Comparison of ENCODE assay signal across 8 cellular contexts in the genomic region with DNA sequence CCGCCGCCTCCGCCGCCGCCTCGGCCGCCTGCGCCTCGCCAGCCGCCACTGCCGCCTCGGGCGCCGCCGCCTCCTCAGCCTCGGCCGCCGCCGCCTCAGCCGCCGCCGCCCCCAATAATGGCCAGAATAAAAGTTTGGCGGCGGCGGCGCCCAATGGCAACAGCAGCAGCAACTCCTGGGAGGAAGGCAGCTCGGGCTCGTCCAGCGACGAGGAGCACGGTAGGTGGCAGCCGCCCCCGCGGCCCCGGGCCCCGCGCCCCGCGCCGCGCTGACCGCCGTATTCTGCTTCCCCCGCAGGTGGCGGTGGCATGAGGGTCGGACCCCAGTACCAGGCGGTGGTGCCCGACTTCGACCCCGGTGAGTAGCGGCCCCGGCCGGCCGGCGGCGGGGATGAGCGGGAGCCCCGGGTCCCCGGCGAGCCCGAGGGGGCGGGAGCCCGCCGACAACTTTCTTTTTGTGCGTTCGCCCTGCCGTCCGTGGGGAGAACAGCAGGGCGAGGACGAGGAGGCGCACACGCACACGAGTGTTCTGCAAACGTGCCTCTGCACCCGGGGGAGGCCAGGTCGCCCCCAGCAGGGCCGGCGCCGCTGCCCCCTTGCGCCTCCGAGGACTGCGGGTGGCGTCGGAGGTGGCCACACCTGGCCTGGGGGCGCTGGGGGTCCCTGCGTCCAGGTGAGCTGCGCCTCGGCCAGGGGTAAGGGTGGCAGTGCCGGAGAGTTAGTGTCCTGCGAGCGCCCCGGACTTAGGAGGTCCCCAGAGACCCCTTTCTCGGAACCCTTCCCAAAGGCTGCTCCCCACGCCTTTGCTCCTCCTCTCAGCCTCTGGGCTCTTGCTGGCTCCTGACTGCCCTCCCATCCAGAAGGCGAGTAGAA. TPM values are rescaled to one million over a fixed set of nuclear protein-coding genes. Genes with fewer than 3 reads are reported as not detected.
A peak's percentile ranks its signal among the peaks of the same experiment; 100 is the strongest.
DNase-seq lines count a peak whose midpoint lies in the region; ATAC-seq and TF ChIP-seq lines count a peak whose summit lies in the region.

No MANE protein-coding gene starts in this region.

- H2BK120ac ChIP-seq in mesendoderm (ENCODE audit: low read depth, low read length), result no peak overlapping the region

- H3K79me2 ChIP-seq in Loucy (ENCODE audit: insufficient read depth, low read length) (peaks cover 64% of the 10 kb centered on the region), mesendoderm (ENCODE audit: control insufficient read depth, insufficient read depth, low read length) (peaks cover 43% of the 10 kb centered on the region)

- no peak overlapping the region for H2AFZ ChIP-seq in Loucy (ENCODE audit: low read length)

- H3K4ac ChIP-seq in mesendoderm (ENCODE audit: low read depth, low read length), result peak overlapping the region; percentile 89

- H3K56ac ChIP-seq in mesendoderm (ENCODE audit: low read length), result peak overlapping the region; percentile 97

- H3K9ac ChIP-seq in Loucy (ENCODE audit: low read depth, low read length, poor library complexity, severe bottlenecking) (peak overlapping the region; percentile 90), mesendoderm (ENCODE audit: low read length) (peak overlapping the region; percentile 97)

- H2BK5ac ChIP-seq in mesendoderm (ENCODE audit: low read length), result peak overlapping the region; percentile 41

- H3K4me2 ChIP-seq in Loucy (ENCODE audit: low read depth, low read length, poor library complexity, severe bottlenecking) (peak overlapping the region; percentile 97), mesendoderm (ENCODE audit: low read length) (peak overlapping the region; percentile 63)

- peak overlapping the region; percentile 98 for H3K4me3 ChIP-seq in Loucy (ENCODE audit: low read length, poor library complexity, severe bottlenecking)
- peak overlapping the region; percentile 93 for H3K4me3 ChIP-seq in mesendoderm (ENCODE audit: low read length)

- H3K4me1 ChIP-seq in Loucy (ENCODE audit: insufficient read depth, low read length, poor library complexity, severe bottlenecking), result peaks cover 35% of the 10 kb centered on the region
- H3K4me1 ChIP-seq in mesendoderm (ENCODE audit: control insufficient read depth, low read depth, low read length), result peaks cover 12% of the 10 kb centered on the region

- H3K27ac ChIP-seq in mesendoderm (ENCODE audit: low read depth, low read length), result peak overlapping the region; percentile 88

- H3K9me3 ChIP-seq in Loucy (ENCODE audit: insufficient read depth, low read depth, low read length), result no peaks in the 10 kb centered on the region

- peak; percentile 28; the same call in 1 of the 2 replicates for TF ChIP-seq CTCF in Loucy (conservative IDR thresholded peaks at IDR 0.05; ENCODE audit: low read length)

- DNase-seq in EL, result peak; percentile 51
- DNase-seq in activated CD4-positive, alpha-beta T cell treated with anti-CD3 and anti-CD28 coated beads, Interleukin-2, amount 50 U/mL, for 48 hours, result peak; percentile 50 to 57
- peak; percentile 51 for DNase-seq in effector CD4-positive, alpha-beta T cell
- peak; percentile 61 for DNase-seq in mesendoderm
- DNase-seq in stimulated activated CD8-positive, alpha-beta memory T cell treated with anti-CD3 and anti-CD28 coated beads, Interleukin-15, amount 100 ng/mL, for 4 hours (ENCODE audit: low read depth in 2 of 2), result peak; percentile 30 to 42
- DNase-seq in NCI-H510A (lab: John Stamatoyannopoulos, UW), result no peak

- no peak overlapping the region for H4K5ac ChIP-seq in mesendoderm (ENCODE audit: low read length)

- H2AK5ac ChIP-seq in mesendoderm (ENCODE audit: low read length), result no peak overlapping the region

- H2BK15ac ChIP-seq in mesendoderm (replicated peaks; ENCODE audit: low read depth), result no peak overlapping the region

- H3K23ac ChIP-seq in mesendoderm (ENCODE audit: low read length), result peak overlapping the region; percentile 80

- H3K27me3 ChIP-seq in Loucy (ENCODE audit: insufficient read depth, low read length, poor library complexity, severe bottlenecking) (no peaks in the 10 kb centered on the region), mesendoderm (ENCODE audit: insufficient read depth, low read length, poor library complexity) (no peaks in the 10 kb centered on the region)

- H3K36me3 ChIP-seq in Loucy (ENCODE audit: insufficient read depth, low read length), result no peaks in the 10 kb centered on the region
- H3K36me3 ChIP-seq in mesendoderm (ENCODE audit: control insufficient read depth, insufficient read depth, low read length), result no peaks in the 10 kb centered on the region

- H4K8ac ChIP-seq in mesendoderm (ENCODE audit: low read depth, low read length), result peak overlapping the region; percentile 98

- H3F3A ChIP-seq in Loucy (ENCODE audit: low read depth), result no peaks in the 10 kb centered on the region

- no CpG with 5 or more reads among the region's 95 CpGs for WGBS in mesendoderm (ENCODE audit: extremely low coverage, insufficient coverage, low lambda C conversion rate)

- peaks cover 7% of the 10 kb centered on the region for H3K79me1 ChIP-seq in mesendoderm (ENCODE audit: low read length)

- peaks cover 27% of the 10 kb centered on the region for H4K20me1 ChIP-seq in Loucy (ENCODE audit: insufficient read depth, low read length, poor library complexity, severe bottlenecking)

- H3K18ac ChIP-seq in mesendoderm (ENCODE audit: low read length), result peak overlapping the region; percentile 98

- ATAC-seq in GM21723 (IDR thresholded peaks at IDR 0.05; ENCODE audit: unreplicated experiment), result peak; percentile 24

- no peaks in the 10 kb centered on the region for H3K9me2 ChIP-seq in Loucy (replicated peaks; ENCODE audit: low read depth, low read length)

RNA-seq across cellular contexts. Expression of gene RCOR1, which starts 0.8 kb away (rescaled TPM):
- polyA plus RNA-seq in mesendoderm (2013, experiment 1 of 2), result 13.9 TPM
- 14.4 TPM for polyA plus RNA-seq in mesendoderm (2013, experiment 2 of 2)
